8 cellular contexts compared by ENCODE assay signal in the genomic region with DNA sequence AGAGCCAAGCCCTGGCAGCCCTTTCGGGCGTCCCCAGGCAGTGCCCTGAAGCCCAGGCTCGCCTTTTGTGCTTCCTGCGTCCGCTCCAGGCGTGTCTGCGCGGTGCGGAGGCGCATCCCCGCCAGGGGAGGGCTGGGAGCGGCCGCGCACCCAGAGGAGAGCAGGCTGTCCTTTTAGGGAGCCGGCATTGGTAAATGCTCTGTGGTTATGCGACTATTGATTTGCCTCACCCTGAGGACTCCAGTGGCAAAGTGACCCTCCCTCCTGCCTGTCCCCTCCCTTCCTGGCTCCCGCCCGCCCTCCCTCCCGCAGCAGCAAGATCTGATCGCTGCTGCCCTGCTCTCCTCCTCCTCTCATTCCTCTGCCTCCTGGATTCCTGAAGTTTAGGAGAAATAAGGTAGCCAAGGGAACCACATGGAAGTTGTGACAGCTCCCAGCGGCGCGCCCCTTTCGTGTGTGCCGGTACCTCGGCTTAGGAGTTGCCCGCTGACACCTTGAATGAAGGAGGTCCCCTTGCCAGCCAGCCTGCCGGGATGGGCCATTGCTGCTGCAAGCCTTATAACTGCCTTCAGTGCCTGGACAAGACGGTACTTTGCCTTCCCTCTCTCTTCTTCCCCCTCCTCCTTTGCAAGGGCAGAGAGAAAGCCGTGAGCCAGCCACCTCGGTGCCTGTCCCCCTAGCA.
DNase-seq lines count a peak whose midpoint lies in the region; ATAC-seq and TF ChIP-seq lines count a peak whose summit lies in the region.

No MANE protein-coding gene starts in this region.

- no peak overlapping the region for H3K27ac ChIP-seq in tibial nerve

- no peaks in the 10 kb centered on the region for H3K36me3 Mint-ChIP-seq in activated naive CD8-positive, alpha-beta T cell treated with anti-CD3 and anti-CD28 coated beads, Interleukin-2, amount 50 U/mL, for 24 hours (ENCODE audit: low read depth)
- no peaks in the 10 kb centered on the region for H3K36me3 Mint-ChIP-seq in activated naive CD8-positive, alpha-beta T cell treated with anti-CD3 and anti-CD28 coated beads for 36 hours
- H3K36me3 Mint-ChIP-seq in brain = no peaks in the 10 kb centered on the region

- no peak for TF ChIP-seq POLR2A in tibial nerve (IDR thresholded peaks at IDR 0.05)

- H3K4me3 Mint-ChIP-seq in activated naive CD8-positive, alpha-beta T cell treated with anti-CD3 and anti-CD28 coated beads, Interleukin-2, amount 50 U/mL, for 24 hours = no peak overlapping the region
- no peak overlapping the region for H3K4me3 Mint-ChIP-seq in activated naive CD8-positive, alpha-beta T cell treated with anti-CD3 and anti-CD28 coated beads for 36 hours
- peak overlapping the region; percentile 90 to 96 (median 92) for H3K4me3 Mint-ChIP-seq in brain

- no peak for TF ChIP-seq EP300 in tibial nerve (IDR thresholded peaks at IDR 0.05)

- H3K4me1 ChIP-seq in tibial nerve = peaks cover 0 to 15% (median 3%) of the 10 kb centered on the region in 4 donors

- H3K4me3 ChIP-seq in tibial nerve = peak overlapping the region; percentile 4 to 45 (median 19)

- H3K9me3 Mint-ChIP-seq in activated naive CD8-positive, alpha-beta T cell treated with anti-CD3 and anti-CD28 coated beads, Interleukin-2, amount 50 U/mL, for 24 hours = no peaks in the 10 kb centered on the region
- H3K9me3 Mint-ChIP-seq in activated naive CD8-positive, alpha-beta T cell treated with anti-CD3 and anti-CD28 coated beads for 36 hours = no peaks in the 10 kb centered on the region
- H3K9me3 Mint-ChIP-seq in brain = no peaks in the 10 kb centered on the region

- TF ChIP-seq CTCF in brain (conservative IDR thresholded peaks at IDR 0.05) (no peak), tibial nerve (IDR thresholded peaks at IDR 0.05) (no peak)

- peaks cover 57% of the 10 kb centered on the region for H3K27me3 Mint-ChIP-seq in activated naive CD8-positive, alpha-beta T cell treated with anti-CD3 and anti-CD28 coated beads, Interleukin-2, amount 50 U/mL, for 24 hours
- peaks cover 65% of the 10 kb centered on the region for H3K27me3 Mint-ChIP-seq in activated naive CD8-positive, alpha-beta T cell treated with anti-CD3 and anti-CD28 coated beads for 36 hours
- peaks cover 35% of the 10 kb centered on the region for H3K27me3 Mint-ChIP-seq in brain

- no peaks in the 10 kb centered on the region for H3K9me3 ChIP-seq in tibial nerve

- DNase-seq in activated naive CD8-positive, alpha-beta T cell treated with anti-CD3 and anti-CD28 coated beads, Interleukin-2, amount 50 U/mL, for 24 hours = no peak
- DNase-seq in activated naive CD8-positive, alpha-beta T cell treated with anti-CD3 and anti-CD28 coated beads for 36 hours = no peak
- DNase-seq in left lobe of liver (ENCODE audit: low spot score) (no peak), tibial nerve (ENCODE audit: low spot score in 2 of 2) (no peak), SKM-1 (lab: John Stamatoyannopoulos, UW; ENCODE audit: unreplicated experiment) (no peak)
- DNase-seq in stimulated activated CD8-positive, alpha-beta memory T cell treated with anti-CD3 and anti-CD28 coated beads, Interleukin-4, amount 100 ng/mL, for 48 hours = no peak

- WGBS in tibial nerve, 2 donors = 0 to 1% methylated on average over 29 to 31 of the region's 31 CpGs

- ATAC-seq in activated naive CD8-positive, alpha-beta T cell treated with anti-CD3 and anti-CD28 coated beads, Interleukin-2, amount 50 U/mL, for 24 hours = peak; percentile 28
- ATAC-seq in left lobe of liver = peak; percentile 94
- no peak for ATAC-seq in HG03439 (IDR thresholded peaks at IDR 0.05; ENCODE audit: unreplicated experiment)

- peaks cover 0 to 26% of the 10 kb centered on the region in 2 donors for H3K27me3 ChIP-seq in tibial nerve

- no peaks in the 10 kb centered on the region for H3K36me3 ChIP-seq in tibial nerve

- H3K27ac Mint-ChIP-seq in activated naive CD8-positive, alpha-beta T cell treated with anti-CD3 and anti-CD28 coated beads, Interleukin-2, amount 50 U/mL, for 24 hours = no peak overlapping the region
- H3K27ac Mint-ChIP-seq in activated naive CD8-positive, alpha-beta T cell treated with anti-CD3 and anti-CD28 coated beads for 36 hours = no peak overlapping the region
- H3K27ac Mint-ChIP-seq in brain = peak overlapping the region; percentile 31 to 87 (median 77)

- peaks cover 4% of the 10 kb centered on the region for H3K4me1 Mint-ChIP-seq in activated naive CD8-positive, alpha-beta T cell treated with anti-CD3 and anti-CD28 coated beads, Interleukin-2, amount 50 U/mL, for 24 hours
- peaks cover 4% of the 10 kb centered on the region for H3K4me1 Mint-ChIP-seq in activated naive CD8-positive, alpha-beta T cell treated with anti-CD3 and anti-CD28 coated beads for 36 hours
- H3K4me1 Mint-ChIP-seq in brain = peaks cover 17% of the 10 kb centered on the region

Comparison
In these comparisons a context has a peak if more than half of its experiments do, and no peak if none do; other contexts are left out.
1. H3K27ac Mint-ChIP-seq: peak in brain (5 of 5); none in activated naive CD8-positive, alpha-beta T cell treated with anti-CD3 and anti-CD28 coated beads, Interleukin-2, amount 50 U/mL, for 24 hours (single experiment) and activated naive CD8-positive, alpha-beta T cell treated with anti-CD3 and anti-CD28 coated beads for 36 hours (single experiment).
2. H3K4me3 Mint-ChIP-seq: peak in brain (5 of 5); none in activated naive CD8-positive, alpha-beta T cell treated with anti-CD3 and anti-CD28 coated beads, Interleukin-2, amount 50 U/mL, for 24 hours (single experiment) and activated naive CD8-positive, alpha-beta T cell treated with anti-CD3 and anti-CD28 coated beads for 36 hours (single experiment).